Comparison of ENCODE assay signal across 37 cellular contexts in the genomic region with DNA sequence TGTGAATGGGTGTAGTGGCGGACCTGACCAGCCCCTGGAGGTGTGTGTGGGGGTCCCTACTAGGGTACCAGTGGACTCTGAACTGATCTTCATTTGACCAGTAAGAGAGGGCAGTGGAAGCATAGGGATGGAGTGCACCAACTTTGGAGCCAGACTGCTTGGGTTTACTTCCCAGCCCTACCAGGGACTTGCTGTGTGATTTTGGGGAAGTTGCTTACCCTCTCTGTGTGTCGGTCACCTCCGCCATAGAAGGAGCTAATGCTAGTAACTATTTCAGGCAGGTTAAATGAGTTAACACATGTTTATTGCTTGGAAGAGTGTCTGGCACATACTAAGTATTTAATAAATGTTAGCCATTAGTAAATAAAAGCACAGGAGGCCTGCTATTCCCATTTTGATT. TPM values are rescaled to one million over a fixed set of nuclear protein-coding genes. Genes with fewer than 3 reads are reported as not detected.
"Had no signal": no experiment of that assay in that cellular context is flagged by ENCODE, and none has a peak within 500 bp of the region (broad histone marks: within the 10 kb centered on the region; RNA-seq: fewer than 3 reads in every experiment).

No MANE protein-coding gene starts in this region.

- H3K4me3 ChIP-seq: adrenal gland, body of pancreas, cardiac muscle cell, colonic mucosa had no signal

- H3K9me3 ChIP-seq: adrenal gland, body of pancreas, colonic mucosa had no signal

- H3K27me3 ChIP-seq: colonic mucosa had no signal

- FAIRE-seq: astrocyte, bronchial epithelial cell, TTC549 had no signal

- DNase-seq: activated B cell treated with CpG ODN at 0.5 μM for 24 hours; activated CD4-positive, alpha-beta T cell treated with anti-CD3 and anti-CD28 coated beads for 4 hours; activated CD4-positive, alpha-beta T cell treated with anti-CD3 and anti-CD28 coated beads, Interleukin-2, amount 10 ng/mL, durations not matched to agents 24 days and 14 days; activated CD4-positive, alpha-beta T cell treated with anti-CD3 and anti-CD28 coated beads, Interleukin-2, amount 50 U/mL, for 1 hour; activated CD4-positive, alpha-beta T cell treated with anti-CD3 and anti-CD28 coated beads, Interleukin-2, amount 50 U/mL, for 4 hours; activated CD4-positive, CD25-positive, alpha-beta regulatory T cell treated with anti-CD3 and anti-CD28 coated beads, Interleukin-2, amount 50 U/mL, for 72 hours; activated CD8-positive, alpha-beta memory T cell treated with anti-CD3 and anti-CD28 coated beads, Interleukin-2, amount 50 U/mL, for 4 hours; activated effector memory CD4-positive, alpha-beta T cell treated with anti-CD3 and anti-CD28 coated beads, Interleukin-2, amount 50 U/mL, for 16 hours; activated gamma-delta T cell treated with Interleukin-2 at 50 U/mL for 16 hours; activated naive CD4-positive, alpha-beta T cell; activated naive CD4-positive, alpha-beta T cell treated with anti-CD3 and anti-CD28 coated beads, Interleukin-2, amount 50 U/mL, for 16 hours; activated naive CD8-positive, alpha-beta T cell treated with anti-CD3 and anti-CD28 coated beads for 36 hours; activated T-cell treated with anti-CD3 and anti-CD28 coated beads for 4 hours; activated T-cell treated with anti-CD3 and anti-CD28 coated beads, Interleukin-2, amount 50 U/mL, for 1 hour; activated T-cell treated with anti-CD3 and anti-CD28 coated beads, Interleukin-2, amount 50 U/mL, for 4 hours; activated T-cell treated with anti-CD3 and anti-CD28 coated beads, Interleukin-2, amount 50 U/mL, for 72 hours; adrenal gland; amniotic stem cell; aorta; cerebellar nuclear complex; colonic mucosa; T-helper 2 cell; T-helper 9 cell had no signal

- ATAC-seq: activated T-cell treated with anti-CD3 and anti-CD28 coated beads, Interleukin-2, amount 50 U/mL, for 4 hours; body of pancreas had no signal

- H3K36me3 ChIP-seq: adrenal gland, cardiac muscle cell, colonic mucosa had no signal

- H3K27ac ChIP-seq: adrenal gland, body of pancreas, cardiac muscle cell, colonic mucosa, VCaP had no signal

- H3K4me1 ChIP-seq: adrenal gland, body of pancreas, colonic mucosa had no signal

RNA-seq across cellular contexts. Expression of gene ADCYAP1R1, which starts 6.6 kb away (rescaled TPM):
- total RNA-seq: activated B cell treated with CpG ODN at 0.5 μM for 24 hours; activated CD4-positive, alpha-beta memory T cell treated with anti-CD3 and anti-CD28 coated beads for 36 hours; activated CD4-positive, alpha-beta T cell treated with anti-CD3 and anti-CD28 coated beads, Interleukin-2, amount 10 ng/mL, durations not matched to agents 24 days and 14 days; activated CD8-positive, alpha-beta memory T cell treated with anti-CD3 and anti-CD28 coated beads for 36 hours; activated CD8-positive, alpha-beta T cell treated with anti-CD3 and anti-CD28 coated beads for 36 hours; activated naive CD4-positive, alpha-beta T cell treated with anti-CD3 and anti-CD28 coated beads for 36 hours; activated naive CD4-positive, alpha-beta T cell treated with anti-CD3 and anti-CD28 coated beads, Interleukin-2, amount 50 U/mL, for 72 hours; activated naive CD8-positive, alpha-beta T cell treated with anti-CD3 and anti-CD28 coated beads for 36 hours; activated T-cell treated with anti-CD3 and anti-CD28 coated beads, Interleukin-2, amount 50 U/mL, for 4 hours; activated T-helper 1 cell treated with anti-CD3 and anti-CD28 coated beads, Interleukin-12 subunit alpha, Interleukin-12 subunit beta, Interleukin-2, Interleukin-4 antibody, amounts not matched to agents 30 ng/mL and 10 ng/mL and 1 ng/mL, durations not matched to agents 14 hours and 24 hours and 36 hours; activated T-helper 17 cell treated with anti-CD3 and anti-CD28 coated beads, Interleukin-2, amount 50 U/mL, for 72 hours; bronchial epithelial cell; chondrocyte had no signal
- polyA plus RNA-seq: aorta had no signal
